19 cellular contexts compared by ENCODE assay signal in genomic region chr14:70999117-70999516, GRCh38.
A peak's percentile ranks its signal among the peaks of the same experiment; 100 is the strongest.
DNase-seq lines count a peak whose midpoint lies in the region; ATAC-seq, FAIRE-seq and TF ChIP-seq lines count a peak whose summit lies in the region.
"Had no signal": no experiment of that assay in that cellular context is flagged by ENCODE, and none has a peak within 500 bp of the region (broad histone marks: within the 10 kb centered on the region; RNA-seq: fewer than 3 reads in every experiment).

No MANE protein-coding gene starts in this region.

- CTCF ChIA-PET in CD4-positive, alpha-beta T cell (lab: Charles Lee), result interaction anchor here (0.9 to 3.3 kb wide), 6 partner anchors 12 to 190 kb away, joined by 3 to 11 read pairs (median 4); partner anchors contain the start of gene PCNX1

- H3F3A ChIP-seq in neural progenitor cell (ENCODE audit: low read depth), result no peaks in the 10 kb centered on the region

- no peak overlapping the region for H3K4me2 ChIP-seq in neural progenitor cell

- H3K36me3 ChIP-seq in neural progenitor cell, result no peaks in the 10 kb centered on the region

- H3K9ac ChIP-seq in neural progenitor cell, result no peak overlapping the region

- H3K4me1 Mint-ChIP-seq in CD4-positive, alpha-beta T cell (ENCODE audit: low read depth), result peaks cover 89% of the 10 kb centered on the region
- H3K4me1 Mint-ChIP-seq in activated T-helper 17 cell treated with anti-CD3 and anti-CD28 coated beads, Interleukin-2, amount 50 U/mL, for 72 hours, result peaks cover 16% of the 10 kb centered on the region
- peaks cover 29 to 59% of the 10 kb centered on the region in 2 donors for H3K4me1 Mint-ChIP-seq in natural killer cell treated with Interleukin-12 subunit alpha and Interleukin-12 subunit beta and Interleukin-15 and Interleukin-18, amount 100 ng/mL, for 72 hours (ENCODE audit: low read depth in 2 of 2)
- H3K4me1 Mint-ChIP-seq in neural progenitor cell, result no peaks in the 10 kb centered on the region

- DNase-seq in CD4-positive, alpha-beta T cell, result no peak
- DNase-seq in GM19239 (ENCODE audit: insufficient read length, low spot score) (no peak), neural progenitor cell (ENCODE audit: low spot score) (no peak), NCI-H2227 (lab: John Stamatoyannopoulos, UW; ENCODE audit: unreplicated experiment) (no peak)
- DNase-seq in natural killer cell treated with Interleukin-12 subunit alpha and Interleukin-12 subunit beta and Interleukin-15 and Interleukin-18, amount 100 ng/mL, for 72 hours (ENCODE audit: low spot score), result no peak
- DNase-seq: activated CD4-positive, alpha-beta T cell treated with anti-CD3 and anti-CD28 coated beads for 1 hour; C1 segment of cervical spinal cord; cerebellar nuclear complex; EL; midbrain; NCI-H187; NCI-H69; thyroid gland had no signal

- peaks cover 70% of the 10 kb centered on the region for H3K36me3 Mint-ChIP-seq in CD4-positive, alpha-beta T cell (ENCODE audit: low read depth)
- peaks cover 49% of the 10 kb centered on the region for H3K36me3 Mint-ChIP-seq in activated T-helper 17 cell treated with anti-CD3 and anti-CD28 coated beads, Interleukin-2, amount 50 U/mL, for 72 hours (ENCODE audit: low read depth)
- peaks cover 17% of the 10 kb centered on the region for H3K36me3 Mint-ChIP-seq in natural killer cell treated with Interleukin-12 subunit alpha and Interleukin-12 subunit beta and Interleukin-15 and Interleukin-18, amount 100 ng/mL, for 72 hours
- H3K36me3 Mint-ChIP-seq in neural progenitor cell, result peaks cover 10% of the 10 kb centered on the region

- POLR2A ChIA-PET in CD4-positive, alpha-beta T cell (lab: Charles Lee), result interaction anchor here (0.7 to 1.5 kb wide), 14 partner anchors 8 to 1233 kb away, joined by 3 to 12 read pairs (median 3); partner anchors contain the start of genes MAP3K9, PCNX1 and SRSF5

- intact Hi-C loops in CD4-positive, alpha-beta T cell (cut with DNase I, micrococcal nuclease), result loop anchor here in 1 of 2 experiments (2.0 kb wide), 1 partner anchor 14 kb away; no protein-coding TSS in a partner anchor

- no peaks in the 10 kb centered on the region for H3K27me3 ChIP-seq in CD4-positive, alpha-beta T cell (ENCODE audit: control insufficient read depth, insufficient read depth, low read length)
- H3K27me3 ChIP-seq in neural progenitor cell, result no peaks in the 10 kb centered on the region
- H3K27me3 ChIP-seq: thyroid gland had no signal

- no peaks in the 10 kb centered on the region for H3K27me3 Mint-ChIP-seq in CD4-positive, alpha-beta T cell
- no peaks in the 10 kb centered on the region for H3K27me3 Mint-ChIP-seq in activated T-helper 17 cell treated with anti-CD3 and anti-CD28 coated beads, Interleukin-2, amount 50 U/mL, for 72 hours
- no peaks in the 10 kb centered on the region for H3K27me3 Mint-ChIP-seq in natural killer cell treated with Interleukin-12 subunit alpha and Interleukin-12 subunit beta and Interleukin-15 and Interleukin-18, amount 100 ng/mL, for 72 hours
- H3K27me3 Mint-ChIP-seq in neural progenitor cell (ENCODE audit: insufficient read depth, low read depth), result no peaks in the 10 kb centered on the region
- H3K27me3 Mint-ChIP-seq: progenitor cell of endocrine pancreas had no signal

- H3K27ac ChIP-seq in CD4-positive, alpha-beta T cell (ENCODE audit: low read depth, low read length), result peak overlapping the region; percentile 42
- no peak overlapping the region for H3K27ac ChIP-seq in neural progenitor cell
- H3K27ac ChIP-seq: epithelial cell of prostate, thyroid gland had no signal

- FAIRE-seq in GM19239 (lab: Jason Lieb, UNC), result peak; percentile 64
- FAIRE-seq: RCC 7860 had no signal

- H2AFZ ChIP-seq in neural progenitor cell (replicated peaks), result no peak overlapping the region

- H4K20me1 ChIP-seq in neural progenitor cell (ENCODE audit: low read depth), result peaks cover 9% of the 10 kb centered on the region

- TF ChIP-seq CTCF in CD4-positive, alpha-beta T cell (IDR thresholded peaks at IDR 0.05), result no peak
- no peak for TF ChIP-seq CTCF in neural progenitor cell (IDR thresholded peaks at IDR 0.05)

- peak overlapping the region; percentile 79 for H3K27ac Mint-ChIP-seq in CD4-positive, alpha-beta T cell
- H3K27ac Mint-ChIP-seq in activated T-helper 17 cell treated with anti-CD3 and anti-CD28 coated beads, Interleukin-2, amount 50 U/mL, for 72 hours, result peak overlapping the region; percentile 45
- peak overlapping the region; percentile 73 to 94 for H3K27ac Mint-ChIP-seq in natural killer cell treated with Interleukin-12 subunit alpha and Interleukin-12 subunit beta and Interleukin-15 and Interleukin-18, amount 100 ng/mL, for 72 hours
- no peak overlapping the region for H3K27ac Mint-ChIP-seq in neural progenitor cell
- H3K27ac Mint-ChIP-seq: progenitor cell of endocrine pancreas had no signal

- peaks cover 6% of the 10 kb centered on the region for H3K79me2 ChIP-seq in neural progenitor cell (ENCODE audit: low read depth)

- no peak overlapping the region for H3K4me3 ChIP-seq in neural progenitor cell
- H3K4me3 ChIP-seq: thyroid gland had no signal

- peak; percentile 89 for ATAC-seq in CD4-positive, alpha-beta T cell (ENCODE audit: poor library complexity)
- ATAC-seq in activated T-helper 17 cell treated with anti-CD3 and anti-CD28 coated beads, Interleukin-2, amount 50 U/mL, for 72 hours (replicated peaks), result peak; percentile 63
- peak in 1 of 2 donors; percentile 86 for ATAC-seq in natural killer cell treated with Interleukin-12 subunit alpha and Interleukin-12 subunit beta and Interleukin-15 and Interleukin-18, amount 100 ng/mL, for 72 hours
- no peak for ATAC-seq in GM18909 (IDR thresholded peaks at IDR 0.05; ENCODE audit: poor library complexity, unreplicated experiment)

- H3K4me1 ChIP-seq in neural progenitor cell, result no peaks in the 10 kb centered on the region
- H3K4me1 ChIP-seq: thyroid gland had no signal

- H3K4me3 Mint-ChIP-seq in CD4-positive, alpha-beta T cell, result peak overlapping the region; percentile 56
- H3K4me3 Mint-ChIP-seq in activated T-helper 17 cell treated with anti-CD3 and anti-CD28 coated beads, Interleukin-2, amount 50 U/mL, for 72 hours, result peak overlapping the region; percentile 41
- H3K4me3 Mint-ChIP-seq in natural killer cell treated with Interleukin-12 subunit alpha and Interleukin-12 subunit beta and Interleukin-15 and Interleukin-18, amount 100 ng/mL, for 72 hours, result peak overlapping the region; percentile 72
- H3K4me3 Mint-ChIP-seq in neural progenitor cell, result no peak overlapping the region

- no peaks in the 10 kb centered on the region for H3K9me3 ChIP-seq in CD4-positive, alpha-beta T cell (ENCODE audit: control insufficient read depth, low read length)
- no peaks in the 10 kb centered on the region for H3K9me3 ChIP-seq in neural progenitor cell (ENCODE audit: low read depth)
- H3K9me3 ChIP-seq: thyroid gland had no signal

- no peaks in the 10 kb centered on the region for H3K9me3 Mint-ChIP-seq in CD4-positive, alpha-beta T cell
- no peaks in the 10 kb centered on the region for H3K9me3 Mint-ChIP-seq in activated T-helper 17 cell treated with anti-CD3 and anti-CD28 coated beads, Interleukin-2, amount 50 U/mL, for 72 hours
- H3K9me3 Mint-ChIP-seq in natural killer cell treated with Interleukin-12 subunit alpha and Interleukin-12 subunit beta and Interleukin-15 and Interleukin-18, amount 100 ng/mL, for 72 hours, result no peaks in the 10 kb centered on the region
- no peaks in the 10 kb centered on the region for H3K9me3 Mint-ChIP-seq in neural progenitor cell
- H3K9me3 Mint-ChIP-seq: activated naive CD4-positive, alpha-beta T cell treated with anti-CD3 and anti-CD28 coated beads, Interleukin-2, amount 50 U/mL, for 72 hours had no signal
